10 cellular contexts compared by ENCODE assay signal in the genomic region with DNA sequence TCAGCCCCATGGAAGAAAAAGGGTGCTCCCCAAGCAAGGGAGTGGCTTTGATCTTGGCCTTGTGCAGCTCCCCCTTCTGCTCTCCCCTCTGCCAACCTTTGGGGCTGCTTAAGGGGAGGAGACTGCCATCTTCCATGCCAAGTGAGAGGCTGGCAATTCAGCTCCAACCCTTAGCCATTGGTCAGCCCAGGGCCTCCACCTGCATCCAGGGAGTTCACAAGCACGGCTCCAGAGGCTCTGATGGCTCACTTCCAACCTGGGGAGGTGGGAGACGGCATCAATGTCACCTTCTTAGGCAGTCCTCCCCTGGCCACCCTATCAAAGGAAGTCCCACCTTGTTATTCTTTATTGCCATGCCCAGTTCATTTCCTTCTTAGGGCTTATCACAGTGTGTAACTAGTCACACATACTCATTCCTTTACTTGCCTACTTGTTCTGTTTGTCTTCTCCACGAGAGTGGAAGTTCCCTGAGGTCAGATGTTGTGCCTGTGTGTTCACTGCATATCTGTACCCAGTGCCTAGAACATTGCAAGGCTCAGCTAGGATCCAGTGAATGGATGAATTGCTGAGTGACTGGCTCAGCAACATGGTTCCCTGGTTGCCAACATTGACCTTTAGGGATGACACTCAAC. TPM values are rescaled to one million over a fixed set of nuclear protein-coding genes. Genes with fewer than 3 reads are reported as not detected.
DNase-seq lines count a peak whose midpoint lies in the region; ATAC-seq, FAIRE-seq and TF ChIP-seq lines count a peak whose summit lies in the region.
"Had no signal": no experiment of that assay in that cellular context is flagged by ENCODE, and none has a peak within 500 bp of the region (broad histone marks: within the 10 kb centered on the region; RNA-seq: fewer than 3 reads in every experiment).

No MANE protein-coding gene starts in this region.

- peaks cover 0 to 19% of the 10 kb centered on the region in 2 donors for H3K36me3 Mint-ChIP-seq in CD4-positive, alpha-beta memory T cell

- H2AFZ ChIP-seq in OCI-LY7 (ENCODE audit: low read length) (no peak overlapping the region), endothelial cell of umbilical vein (ENCODE audit: low read depth, low read length) (no peak overlapping the region)

- no peak for TF ChIP-seq POLR2A in endothelial cell of umbilical vein (IDR thresholded peaks at IDR 0.05; ENCODE audit: low read depth, low read length)

- H3K27me3 Mint-ChIP-seq in CD4-positive, alpha-beta memory T cell = no peaks in the 10 kb centered on the region

- H3K9me1 ChIP-seq in endothelial cell of umbilical vein (replicated peaks; ENCODE audit: control insufficient read depth, extremely low read depth, insufficient read depth, low read length) = no peaks in the 10 kb centered on the region

- H4K20me1 ChIP-seq in OCI-LY7 (ENCODE audit: insufficient read depth, low read length) = 0 out of 2 replicates have a peak, but pooled peaks cover 3% of the 10 kb centered on the region
- no peaks in the 10 kb centered on the region for H4K20me1 ChIP-seq in endothelial cell of umbilical vein (replicated peaks; ENCODE audit: control insufficient read depth, extremely low read depth, insufficient read depth, low read length)

- H3K4me3 ChIP-seq in CD4-positive, alpha-beta memory T cell (ENCODE audit: low read length in 2 of 2) = no peak overlapping the region
- H3K4me3 ChIP-seq in OCI-LY7 (ENCODE audit: low read depth, low read length, poor library complexity, severe bottlenecking) (peak overlapping the region; percentile 66), endothelial cell of umbilical vein (replicated peaks in 1 of 3; ENCODE audit: insufficient read depth in 1 of 3, low read depth in 1 of 3, low read length in 3 of 3) (no peak overlapping the region)

- dilution Hi-C loops in endothelial cell of umbilical vein (cut with MboI; ENCODE audit: extremely low pct_ligation_motif_present, low sequenced_read_pairs) = no loop called here

- no peak for DNase-seq in CD4-positive, alpha-beta memory T cell
- DNase-seq in OCI-LY7 (ENCODE audit: low spot score) (no peak), endothelial cell of umbilical vein (ENCODE audit: low read depth, low spot score) (no peak), posterior vena cava (ENCODE audit: low spot score) (peak; percentile 76), cortex of kidney (lab: John Stamatoyannopoulos, UW) (no peak), ureter (ENCODE audit: low spot score) (no peak), amniotic stem cell (lab: John Stamatoyannopoulos, UW) (no peak)
- DNase-seq: NCI-H1048, T1000 had no signal

- H3K79me2 ChIP-seq in OCI-LY7 (ENCODE audit: insufficient read depth, low read depth, low read length) = peaks cover 92% of the 10 kb centered on the region
- peaks cover 99% of the 10 kb centered on the region for H3K79me2 ChIP-seq in endothelial cell of umbilical vein (ENCODE audit: control insufficient read depth, insufficient read depth, low read length)

- no peak overlapping the region for H3K9ac ChIP-seq in endothelial cell of umbilical vein (replicated peaks; ENCODE audit: extremely low read depth, insufficient read depth, low read length)

- ATAC-seq in GM19467 (IDR thresholded peaks at IDR 0.05; ENCODE audit: unreplicated experiment) = no peak

- H3K9me3 ChIP-seq in CD4-positive, alpha-beta memory T cell (ENCODE audit: control insufficient read depth in 1 of 2, low read length in 2 of 2) = no peaks in the 10 kb centered on the region
- no peaks in the 10 kb centered on the region for H3K9me3 ChIP-seq in OCI-LY7 (ENCODE audit: low read length)
- no peaks in the 10 kb centered on the region for H3K9me3 ChIP-seq in endothelial cell of umbilical vein (replicated peaks; ENCODE audit: control insufficient read depth, insufficient read depth, low read length)

- H3K27me3 ChIP-seq in CD4-positive, alpha-beta memory T cell (ENCODE audit: insufficient read depth, low read length) = no peaks in the 10 kb centered on the region
- no peaks in the 10 kb centered on the region for H3K27me3 ChIP-seq in endothelial cell of umbilical vein (ENCODE audit: control insufficient read depth in 2 of 2, insufficient read depth in 2 of 2, low read length in 2 of 2)

- no peaks in the 10 kb centered on the region for H3K9me3 Mint-ChIP-seq in CD4-positive, alpha-beta memory T cell

- peaks cover 89% of the 10 kb centered on the region for H3K4me1 ChIP-seq in CD4-positive, alpha-beta memory T cell (ENCODE audit: insufficient read depth, low read length)
- H3K4me1 ChIP-seq in OCI-LY7 (ENCODE audit: insufficient read depth, low read length, poor library complexity, severe bottlenecking) = peaks cover 89% of the 10 kb centered on the region
- peaks cover 81% of the 10 kb centered on the region for H3K4me1 ChIP-seq in endothelial cell of umbilical vein (ENCODE audit: control insufficient read depth, extremely low read depth, insufficient read depth, low read length)

- no peak for FAIRE-seq in endothelial cell of umbilical vein (lab: Jason Lieb, UNC)

- H3K27ac ChIP-seq in CD4-positive, alpha-beta memory T cell (ENCODE audit: low read depth, low read length) = peak overlapping the region; percentile 91
- peak overlapping the region; percentile 96 for H3K27ac ChIP-seq in OCI-LY7 (ENCODE audit: low read depth, low read length, poor library complexity, severe bottlenecking)
- H3K27ac ChIP-seq in endothelial cell of umbilical vein (ENCODE audit: insufficient read depth, low read depth, low read length) = peak overlapping the region; percentile 76

- BruUV-seq in OCI-LY7 (replicated peaks; lab: Mats Ljungman, UMichigan) (no TSS peak), endothelial cell of umbilical vein (replicated peaks; lab: Mats Ljungman, UMichigan) (no TSS peak)

- TF ChIP-seq CTCF in OCI-LY7 (conservative IDR thresholded peaks at IDR 0.05; ENCODE audit: low read length) = no peak
- TF ChIP-seq CTCF in endothelial cell of umbilical vein (IDR thresholded peaks at IDR 0.05; ENCODE audit: extremely low read depth in 1 of 2, insufficient read depth in 1 of 2, low read depth in 1 of 2, low read length in 2 of 2) = no peak

- no peaks in the 10 kb centered on the region for H3K36me3 ChIP-seq in CD4-positive, alpha-beta memory T cell (ENCODE audit: insufficient read depth, low read length)
- H3K36me3 ChIP-seq in OCI-LY7 (ENCODE audit: insufficient read depth, low read length) (peaks cover 19% of the 10 kb centered on the region; the same call in 1 of the 2 replicates), endothelial cell of umbilical vein (ENCODE audit: control insufficient read depth in 2 of 2, extremely low read depth in 1 of 2, insufficient read depth in 2 of 2, low read length in 2 of 2) (peaks cover 4 to 10% of the 10 kb centered on the region in 2 experiments)

- H3K27ac Mint-ChIP-seq in CD4-positive, alpha-beta memory T cell = peak overlapping the region; percentile 93 to 99 (median 97)

- peak overlapping the region in 7 of 8 donors; percentile 54 to 92 (median 84) for H3K4me3 Mint-ChIP-seq in CD4-positive, alpha-beta memory T cell

- CTCF ChIA-PET in CD4-positive, alpha-beta memory T cell (lab: Charles Lee; ENCODE audit: partially characterized antibody) = interaction anchor here (1.6 to 20.2 kb wide), 5 partner anchors 7 to 73 kb away, joined by 5 to 568 read pairs (median 13); partner anchors contain the start of gene SLC48A1
- CTCF ChIA-PET in OCI-LY7 (lab: Charles Lee; ENCODE audit: unreplicated experiment) = interaction anchor here (8.0 kb wide), 1 partner anchor 20 kb away, joined by 133 read pairs; no protein-coding TSS in a partner anchor
- CTCF ChIA-PET in endothelial cell of umbilical vein (lab: Charles Lee) = interaction anchor here (3.5 to 12.5 kb wide), 2 partner anchors 12 to 23 kb away, joined by 22 to 229 read pairs; no protein-coding TSS in a partner anchor

- no peaks in the 10 kb centered on the region for H3K9me2 ChIP-seq in OCI-LY7 (ENCODE audit: insufficient read depth, low read length)

- intact Hi-C loops in CD4-positive, alpha-beta memory T cell (cut with micrococcal nuclease) = no loop called here
- intact Hi-C loops in OCI-LY7 (cut with micrococcal nuclease; ENCODE audit: unreplicated experiment) = loop anchor here (5.0 kb wide), 2 partner anchors 293 to 597 kb away; partner anchors contain the start of gene SENP1
- intact Hi-C loops in endothelial cell of umbilical vein (cut with micrococcal nuclease) = loop anchor here (5.0 kb wide), 2 partner anchors 32 to 1442 kb away; partner anchors contain the start of gene SLC38A2
- intact Hi-C loops in posterior vena cava (cut with DNase I) = no loop called here

- H3K4me2 ChIP-seq in OCI-LY7 (ENCODE audit: low read length) (peak overlapping the region; percentile 98), endothelial cell of umbilical vein (ENCODE audit: insufficient read depth, low read length) (peak overlapping the region; percentile 12)

- H3K4me1 Mint-ChIP-seq in CD4-positive, alpha-beta memory T cell = peaks cover 64 to 92% (median 78%) of the 10 kb centered on the region in 4 donors

- POLR2A ChIA-PET in CD4-positive, alpha-beta memory T cell (lab: Charles Lee; ENCODE audit: partially characterized antibody) = interaction anchor here (1.4 to 21.9 kb wide), 5 partner anchors 5 to 57 kb away, joined by 5 to 516 read pairs (median 73); partner anchors contain the start of gene HDAC7
- POLR2A ChIA-PET in OCI-LY7 (lab: Charles Lee) = interaction anchor here (0.6 to 10.4 kb wide), 6 partner anchors 8 to 342 kb away, joined by 3 to 342 read pairs (median 4); no protein-coding TSS in a partner anchor
- POLR2A ChIA-PET in endothelial cell of umbilical vein (lab: Charles Lee) = no interaction called here

RNA-seq across cellular contexts. Expression of gene HDAC7, which starts 5.0 kb away (rescaled TPM):
- 100 to 1,000 TPM; 139 to 142 TPM for total RNA-seq in CD4-positive, alpha-beta memory T cell
- 10 to 100 TPM in 1 of 2 donors, 1 to 10 TPM in 1; 7.9 to 26.8 TPM for polyA plus RNA-seq in CD4-positive, alpha-beta memory T cell
- total RNA-seq in OCI-LY7 (2014; rRNA removed; shearing (Covaris generic)) = 38.4 and 45.9 TPM in 2 replicates
- 130 and 131 TPM in 2 replicates for total RNA-seq in OCI-LY7 (2022)
- 249 and 252 TPM in 2 replicates for total RNA-seq in endothelial cell of umbilical vein
- polyA plus RNA-seq in endothelial cell of umbilical vein = 119 and 122 TPM in 2 replicates
- 101 and 125 TPM in 2 replicates for polyA plus RNA-seq in endothelial cell of umbilical vein (2011; cell fraction: cytosol; rRNA removed)
- 462 and 531 TPM in 2 replicates for polyA plus RNA-seq in endothelial cell of umbilical vein (2011; cell fraction: nucleus; rRNA removed)
- 105 and 119 TPM in 2 replicates for polyA plus RNA-seq in endothelial cell of umbilical vein (2012)
- 81.4 and 95.8 TPM in 2 replicates for polyA minus RNA-seq in endothelial cell of umbilical vein
- polyA minus RNA-seq in endothelial cell of umbilical vein (2011; cell fraction: cytosol; rRNA and poly(A)+ RNA removed) = 25.6 TPM
- 127 and 192 TPM in 2 replicates for polyA minus RNA-seq in endothelial cell of umbilical vein (2011; cell fraction: nucleus; rRNA and poly(A)+ RNA removed)
- total RNA-seq in posterior vena cava = 100 to 1,000 TPM; 111 to 126 TPM
- total RNA-seq in ureter = 144 TPM

RNA-seq across cellular contexts. Expression of gene SLC48A1, which starts 41.6 kb away (rescaled TPM):
- 10 to 100 TPM; 12.1 to 12.3 TPM for total RNA-seq in CD4-positive, alpha-beta memory T cell
- 1 to 10 TPM; 8.7 to 9.0 TPM for polyA plus RNA-seq in CD4-positive, alpha-beta memory T cell
- total RNA-seq in OCI-LY7 (2014; rRNA removed; shearing (Covaris generic)) = 3.8 and 9.6 TPM in 2 replicates
- total RNA-seq in OCI-LY7 (2022) (8.6 and 12.0 TPM in 2 replicates), endothelial cell of umbilical vein (17.9 and 20.3 TPM in 2 replicates), posterior vena cava (10 to 100 TPM; 28.5 to 33.8 TPM), ureter (41.3 TPM)
- 17.3 and 19.8 TPM in 2 replicates for polyA plus RNA-seq in endothelial cell of umbilical vein
- polyA plus RNA-seq in endothelial cell of umbilical vein (2011; cell fraction: cytosol; rRNA removed) = 13.0 and 14.1 TPM in 2 replicates
- 21.7 and 24.5 TPM in 2 replicates for polyA plus RNA-seq in endothelial cell of umbilical vein (2011; cell fraction: nucleus; rRNA removed)
- 14.7 and 19.3 TPM in 2 replicates for polyA plus RNA-seq in endothelial cell of umbilical vein (2012)
- 14.9 and 20.7 TPM in 2 replicates for polyA minus RNA-seq in endothelial cell of umbilical vein
- polyA minus RNA-seq in endothelial cell of umbilical vein (2011; cell fraction: cytosol; rRNA and poly(A)+ RNA removed) = 18.2 TPM
- 7.0 and 7.5 TPM in 2 replicates for polyA minus RNA-seq in endothelial cell of umbilical vein (2011; cell fraction: nucleus; rRNA and poly(A)+ RNA removed)

RNA-seq across cellular contexts. Expression of gene RAPGEF3, which starts 56.0 kb away (rescaled TPM):
- total RNA-seq in CD4-positive, alpha-beta memory T cell = under 1 TPM; 0.15 to 0.39 TPM
- polyA plus RNA-seq in CD4-positive, alpha-beta memory T cell = under 1 TPM in 1 of 2 donors, not detected in 1; 0.14 TPM
- 0.69 and 0.80 TPM in 2 replicates for total RNA-seq in OCI-LY7 (2014; rRNA removed; shearing (Covaris generic))
- total RNA-seq in OCI-LY7 (2022) (2.9 and 4.7 TPM in 2 replicates), endothelial cell of umbilical vein (53.6 and 55.1 TPM in 2 replicates), posterior vena cava (10 to 100 TPM; 18.3 to 33.5 TPM), ureter (83.4 TPM)
- 30.8 and 34.5 TPM in 2 replicates for polyA plus RNA-seq in endothelial cell of umbilical vein
- 14.4 and 18.3 TPM in 2 replicates for polyA plus RNA-seq in endothelial cell of umbilical vein (2011; cell fraction: cytosol; rRNA removed)
- 171 and 207 TPM in 2 replicates for polyA plus RNA-seq in endothelial cell of umbilical vein (2011; cell fraction: nucleus; rRNA removed)
- 29.7 and 38.7 TPM in 2 replicates for polyA plus RNA-seq in endothelial cell of umbilical vein (2012)
- polyA minus RNA-seq in endothelial cell of umbilical vein = 34.0 and 42.1 TPM in 2 replicates
- polyA minus RNA-seq in endothelial cell of umbilical vein (2011; cell fraction: cytosol; rRNA and poly(A)+ RNA removed) = 3.3 TPM
- polyA minus RNA-seq in endothelial cell of umbilical vein (2011; cell fraction: nucleus; rRNA and poly(A)+ RNA removed) = 57.3 and 65.6 TPM in 2 replicates

Comparison
In these comparisons a context has a peak if more than half of its experiments do, and no peak if none do; other contexts are left out.
1. intact Hi-C loops: an anchor here in OCI-LY7 (5.0 kb wide) and endothelial cell of umbilical vein (5.0 kb wide); none called in CD4-positive, alpha-beta memory T cell and posterior vena cava.